Comparison of ENCODE assay signal across 20 cellular contexts in genomic region chr7:31939076-31939475, GRCh38.
A peak's percentile ranks its signal among the peaks of the same experiment; 100 is the strongest.
DNase-seq lines count a peak whose midpoint lies in the region; ATAC-seq, FAIRE-seq and TF ChIP-seq lines count a peak whose summit lies in the region.
"Had no signal": no experiment of that assay in that cellular context is flagged by ENCODE, and none has a peak within 500 bp of the region (broad histone marks: within the 10 kb centered on the region; RNA-seq: fewer than 3 reads in every experiment).

No MANE protein-coding gene starts in this region.

- ATAC-seq in A549 (peak; percentile 51 to 78; a peak in 4 of 6 replicates), HG03025 (IDR thresholded peaks at IDR 0.05; ENCODE audit: low FRiP score, unreplicated experiment) (no peak)

- FAIRE-seq in A549 (lab: Jason Lieb, UNC) (no peak), astrocyte (lab: Jason Lieb, UNC) (no peak)
- FAIRE-seq: A204.1, GM12878, H1 had no signal

- H3K9me3 ChIP-seq in A549 (peaks cover 8% of the 10 kb centered on the region; the same call in 2 of the 3 replicates), GM23248 (ENCODE audit: low read depth) (no peaks in the 10 kb centered on the region), astrocyte (ENCODE audit: insufficient read depth, low read depth, low read length) (no peaks in the 10 kb centered on the region), osteoblast (ENCODE audit: low read depth, low read length) (no peaks in the 10 kb centered on the region), ascending aorta (no peaks in the 10 kb centered on the region)

- TF ChIP-seq RAD21 in A549 (conservative IDR thresholded peaks at IDR 0.05 in 1 of 2, IDR thresholded peaks at IDR 0.05 in 1 of 2), result no peak

- peaks cover 2% of the 10 kb centered on the region for H3K9me3 Mint-ChIP-seq in astrocyte (ENCODE audit: unreplicated experiment)

- H3K4me3 Mint-ChIP-seq in astrocyte (ENCODE audit: unreplicated experiment), result no peak overlapping the region
- H3K4me3 Mint-ChIP-seq: CD8-positive, alpha-beta memory T cell had no signal

- H3K36me3 ChIP-seq in GM23248 (ENCODE audit: low read depth) (no peaks in the 10 kb centered on the region), astrocyte (ENCODE audit: insufficient read depth, low read length) (no peaks in the 10 kb centered on the region), osteoblast (ENCODE audit: insufficient read depth, low read length) (no peaks in the 10 kb centered on the region), ascending aorta (no peaks in the 10 kb centered on the region)

- H3K27ac Mint-ChIP-seq in astrocyte (ENCODE audit: unreplicated experiment), result no peak overlapping the region
- H3K27ac Mint-ChIP-seq: CD8-positive, alpha-beta memory T cell had no signal

- POLR2A ChIA-PET in A549 (lab: Yijun Ruan, JAX), result interaction anchor here (0.5 to 1.7 kb wide), 5 partner anchors 8 to 55 kb away, joined by 3 to 14 read pairs (median 5); no protein-coding TSS in a partner anchor

- TF ChIP-seq CTCF in A549 (IDR thresholded peaks at IDR 0.05), result no peak
- no peak for TF ChIP-seq CTCF in astrocyte (IDR thresholded peaks at IDR 0.05; ENCODE audit: insufficient read depth, low read depth, low read length)
- TF ChIP-seq CTCF in osteoblast (IDR thresholded peaks at IDR 0.05; ENCODE audit: extremely low read depth, low read depth, low read length), result no peak
- no peak for TF ChIP-seq CTCF in ascending aorta (IDR thresholded peaks at IDR 0.05)

- intact Hi-C loops in ascending aorta (cut with DNase I), result no loop called here

- peaks cover 10% of the 10 kb centered on the region for H3K4me1 Mint-ChIP-seq in astrocyte (ENCODE audit: low read depth, unreplicated experiment)
- H3K4me1 Mint-ChIP-seq: CD8-positive, alpha-beta memory T cell had no signal

- peak in 1 of 2 experiments; percentile 49 for DNase-seq in A549 (ENCODE audit: low read depth in 1 of 2, low spot score in 1 of 2)
- peak; percentile 39 for DNase-seq in GM23248
- DNase-seq in astrocyte (ENCODE audit: low read depth), result no peak
- DNase-seq in osteoblast (ENCODE audit: insufficient read length, low spot score, missing footprints), result no peak
- no peak for DNase-seq in DMS 273 (lab: John Stamatoyannopoulos, UW; ENCODE audit: unreplicated experiment)
- no peak for DNase-seq in ascending aorta (ENCODE audit: low spot score in 2 of 2)
- DNase-seq: C1 segment of cervical spinal cord; CD8-positive, alpha-beta memory T cell; DMS 273 treated with DMSO at 0.1 percent for 48 hours; KG1; NCI-H1417 treated with DMSO at 0.1 percent for 48 hours; NCI-H187 treated with DMSO at 0.1 percent for 48 hours; NCI-H524; NCI-H82; OCI-M1; RPMI8226 had no signal

- no peak overlapping the region for H2AFZ ChIP-seq in GM23248
- H2AFZ ChIP-seq in astrocyte (ENCODE audit: low read depth, low read length), result no peak overlapping the region
- no peak overlapping the region for H2AFZ ChIP-seq in osteoblast (ENCODE audit: low read length)

- H3F3A ChIP-seq in GM23248 (ENCODE audit: insufficient read depth), result peaks cover 41% of the 10 kb centered on the region

- no peaks in the 10 kb centered on the region for H3K27me3 ChIP-seq in GM23248 (replicated peaks; ENCODE audit: insufficient read depth)
- H3K27me3 ChIP-seq in astrocyte (ENCODE audit: insufficient read depth, low read length), result no peaks in the 10 kb centered on the region
- no peaks in the 10 kb centered on the region for H3K27me3 ChIP-seq in osteoblast (ENCODE audit: insufficient read depth, low read length)
- H3K27me3 ChIP-seq in ascending aorta, result no peaks in the 10 kb centered on the region

- TF ChIP-seq POLR2A in A549 (IDR thresholded peaks at IDR 0.05; ENCODE audit: low read length), result no peak

- 5% methylated on average over 3 of the region's 3 CpGs for WGBS in A549 (ENCODE audit: missing lambda C conversion rate)
- WGBS in GM23248 (ENCODE audit: low coverage in 1 of 2, low lambda C conversion rate in 2 of 2, missing lambda C conversion rate in 2 of 2), 2 experiments, result 26 to 30% methylated on average over 3 of the region's 3 CpGs

- no peak for TF ChIP-seq EP300 in A549 (IDR thresholded peaks at IDR 0.05)

- H3K27ac ChIP-seq in A549 (peak overlapping the region; percentile 78 to 85), GM23248 (peak overlapping the region; percentile 52), astrocyte (ENCODE audit: low read depth, low read length) (peak overlapping the region; percentile 33), osteoblast (ENCODE audit: low read depth, low read length) (peak overlapping the region; percentile 77), ascending aorta (no peak overlapping the region)

- in situ Hi-C loops in GM23248 (cut with MboI), result no loop called here

- no peaks in the 10 kb centered on the region for H3K36me3 Mint-ChIP-seq in astrocyte (ENCODE audit: low read depth, unreplicated experiment)
- H3K36me3 Mint-ChIP-seq: CD8-positive, alpha-beta memory T cell had no signal

- H3K9me2 ChIP-seq in GM23248 (ENCODE audit: insufficient read depth), result no peaks in the 10 kb centered on the region

- H4K20me1 ChIP-seq in GM23248 (ENCODE audit: insufficient read depth), result no peaks in the 10 kb centered on the region
- no peaks in the 10 kb centered on the region for H4K20me1 ChIP-seq in astrocyte (ENCODE audit: insufficient read depth, low read length)
- H4K20me1 ChIP-seq in osteoblast (ENCODE audit: insufficient read depth, low read length), result no peaks in the 10 kb centered on the region

- H3K4me1 ChIP-seq in A549 (peaks cover 91% of the 10 kb centered on the region), GM23248 (ENCODE audit: insufficient read depth) (peaks cover 58% of the 10 kb centered on the region), astrocyte (ENCODE audit: insufficient read depth, low read length) (peaks cover 22% of the 10 kb centered on the region), osteoblast (ENCODE audit: insufficient read depth, low read length) (peaks cover 52% of the 10 kb centered on the region), ascending aorta (no peaks in the 10 kb centered on the region)

- H3K27me3 Mint-ChIP-seq in astrocyte (ENCODE audit: low read depth, unreplicated experiment), result peaks cover 2% of the 10 kb centered on the region
- H3K27me3 Mint-ChIP-seq: CD8-positive, alpha-beta memory T cell had no signal

- CTCF ChIA-PET in A549 (lab: Yijun Ruan, JAX), result interaction anchor here (0.6 to 1.7 kb wide), 11 partner anchors 9 to 231 kb away, joined by 3 to 7 read pairs (median 4); no protein-coding TSS in a partner anchor

- H3K4me3 ChIP-seq in A549, result no peak overlapping the region
- no peak overlapping the region for H3K4me3 ChIP-seq in GM23248
- no peak overlapping the region for H3K4me3 ChIP-seq in astrocyte (ENCODE audit: insufficient read depth, low read depth, low read length)
- H3K4me3 ChIP-seq in osteoblast (ENCODE audit: insufficient read depth, low read length), result no peak overlapping the region
- H3K4me3 ChIP-seq in ascending aorta, result no peak overlapping the region
- H3K4me3 ChIP-seq: GM12878 had no signal

- H3K9ac ChIP-seq in GM23248 (no peak overlapping the region), astrocyte (ENCODE audit: low read length) (no peak overlapping the region)

- H3K4me2 ChIP-seq in A549 (peak overlapping the region; percentile 71), GM23248 (ENCODE audit: unreplicated experiment) (peak overlapping the region; percentile 59), astrocyte (ENCODE audit: low read length) (peak overlapping the region; percentile 11), osteoblast (ENCODE audit: insufficient read depth, low read length) (peak overlapping the region; percentile 45)

- H3K79me2 ChIP-seq in GM23248 (ENCODE audit: insufficient read depth) (peaks cover 14% of the 10 kb centered on the region; the same call in 1 of the 2 replicates), astrocyte (ENCODE audit: insufficient read depth, low read length) (peaks cover 33% of the 10 kb centered on the region), osteoblast (ENCODE audit: insufficient read depth, low read length) (peaks cover 34% of the 10 kb centered on the region)

TF ChIP-seq in A549, 52 proteins besides CTCF, POLR2A, EP300 and RAD21 (continues in another document):
- TF ChIP-seq HEYL (CRISPR knock-in tag; IDR thresholded peaks at IDR 0.05) (no peak), PBX3 (IDR thresholded peaks at IDR 0.05) (no peak), CHD2 (IDR thresholded peaks at IDR 0.05; ENCODE audit: low read length, partially characterized antibody) (no peak), BCL3 (IDR thresholded peaks at IDR 0.05) (no peak), ELK1 (IDR thresholded peaks at IDR 0.05; ENCODE audit: low read depth, low read length) (no peak), RCOR1 (IDR thresholded peaks at IDR 0.05; ENCODE audit: low read depth, low read length) (no peak), RNF2 (IDR thresholded peaks at IDR 0.05; ENCODE audit: borderline replicate concordance, low read depth) (no peak), ZC3H11A (IDR thresholded peaks at IDR 0.05) (no peak), ZSCAN20 (CRISPR knock-in tag; IDR thresholded peaks at IDR 0.05) (no peak), ZNF302 (CRISPR knock-in tag; IDR thresholded peaks at IDR 0.05) (no peak)

Comparison
In these comparisons a context has a peak if more than half of its experiments do, and no peak if none do; other contexts are left out.
1. H3K27ac ChIP-seq: peak in A549 (2 of 2), GM23248 (single experiment), astrocyte (single experiment) and osteoblast (single experiment); none in ascending aorta (0 of 2).
2. H3K4me2 ChIP-seq: peak in every context shown above with its lines; median percentile 71 in A549; 59 in GM23248; 45 in osteoblast; 11 in astrocyte.